ENCODE assay signal across 8 cellular contexts in the genomic region with DNA sequence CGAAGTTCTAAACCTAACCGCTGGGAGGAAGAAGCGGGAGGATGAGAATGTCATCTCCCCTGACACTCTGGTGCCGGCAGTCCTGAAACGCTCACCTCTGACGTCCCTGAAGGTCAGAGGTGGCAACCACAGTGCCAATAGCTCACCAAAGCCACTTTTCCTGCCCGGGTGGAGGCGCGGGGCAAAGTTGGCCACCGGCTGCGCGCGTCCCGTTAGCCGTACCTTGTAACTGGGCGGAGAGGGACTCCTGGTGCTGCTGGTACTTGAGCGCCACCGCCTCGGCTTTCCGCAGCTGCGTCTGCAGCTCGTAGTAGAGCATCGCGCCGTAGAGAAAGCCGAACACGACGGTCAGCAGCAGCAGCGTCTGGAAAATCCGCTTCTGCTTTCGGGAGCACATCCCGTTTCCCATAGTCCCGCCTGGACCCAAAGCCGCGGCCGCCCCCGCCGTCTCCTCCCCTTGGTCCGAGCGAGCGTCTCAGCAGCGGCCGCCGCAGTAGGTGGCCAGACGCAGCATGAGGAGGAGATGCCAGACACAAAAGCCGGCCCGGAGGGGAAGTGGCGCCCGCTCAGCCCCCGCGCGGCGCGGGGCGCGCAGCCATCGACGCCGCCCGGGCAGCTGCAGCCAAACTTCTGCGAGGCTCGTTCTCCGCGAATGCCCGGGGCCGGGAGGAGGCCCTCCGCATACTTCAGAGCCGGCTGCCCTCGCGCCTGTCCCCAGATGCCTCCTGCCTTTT. TPM values are rescaled to one million over a fixed set of nuclear protein-coding genes. Genes with fewer than 3 reads are reported as not detected.
DNase-seq lines count a peak whose midpoint lies in the region; ATAC-seq and TF ChIP-seq lines count a peak whose summit lies in the region.

No MANE protein-coding gene starts in this region.

- peak; percentile 5 for DNase-seq in DMS79 treated with DMSO at 0.1 percent for 48 hours (lab: John Stamatoyannopoulos, UW)
- no peak for DNase-seq in DMS79 (lab: John Stamatoyannopoulos, UW)
- peak; percentile 81 for DNase-seq in GM23338 (ENCODE audit: low spot score)
- peak; percentile 50 for DNase-seq in brain pericyte (ENCODE audit: low read depth, low spot score)
- no peak for DNase-seq in skeletal muscle cell (ENCODE audit: low read depth)

- TF ChIP-seq CTCF in GM23338 (conservative IDR thresholded peaks at IDR 0.05; ENCODE audit: low read depth in 2 of 2) = 0 out of 4 replicates have a peak, but pooled peaks of 1 of the 2 experiments have one; percentile 21

- no peaks in the 10 kb centered on the region for H3K27me3 ChIP-seq in GM23338 (ENCODE audit: insufficient read depth)

- H3K27ac Mint-ChIP-seq in GM23338 = peak overlapping the region; percentile 62; the same call in 1 of the 2 replicates

- H3K4me1 Mint-ChIP-seq in GM23338 = peaks cover 49% of the 10 kb centered on the region

- TF ChIP-seq RAD21 in Ishikawa (IDR thresholded peaks at IDR 0.05; ENCODE audit: low read depth) = peak; percentile 13; the same call in 1 of the 2 replicates

- peak; percentile 42 for ATAC-seq in GM23338
- peak; percentile 31 for ATAC-seq in SK-N-SH treated with all-trans-retinoic acid at 6 μM for 48 hours

- TF ChIP-seq EP300 in Ishikawa (IDR thresholded peaks at IDR 0.05; ENCODE audit: borderline replicate concordance) = no peak

- no peaks in the 10 kb centered on the region for H3K36me3 Mint-ChIP-seq in GM23338 (ENCODE audit: low read depth)

- H3F3A ChIP-seq in GM23338 (replicated peaks; ENCODE audit: low read depth) = no peaks in the 10 kb centered on the region; the same call in 1 of the 2 replicates

- peaks cover 53% of the 10 kb centered on the region for H3K4me1 ChIP-seq in GM23338 (ENCODE audit: insufficient read depth)

- H3K4me3 Mint-ChIP-seq in GM23338 = peak overlapping the region; percentile 88

- H3K4me2 ChIP-seq in GM23338 = peak overlapping the region; percentile 92

- H3K9me3 ChIP-seq in iPS-18c (ENCODE audit: control insufficient read depth, insufficient read depth, low read length) = no peaks in the 10 kb centered on the region

- H3K9me3 Mint-ChIP-seq in GM23338 = no peaks in the 10 kb centered on the region

- peak overlapping the region; percentile 84 for H2AFZ ChIP-seq in GM23338

- no peaks in the 10 kb centered on the region for H3K36me3 ChIP-seq in GM23338 (ENCODE audit: insufficient read depth)

- no peak overlapping the region for H3K27ac ChIP-seq in GM23338 (ENCODE audit: low read depth)

- peaks cover 7% of the 10 kb centered on the region; the same call in 1 of the 2 replicates for H4K20me1 ChIP-seq in GM23338 (replicated peaks; ENCODE audit: insufficient read depth)

- peaks cover 46% of the 10 kb centered on the region for H3K79me2 ChIP-seq in GM23338 (replicated peaks; ENCODE audit: insufficient read depth)

- H3K4me3 ChIP-seq in GM23338 (peak overlapping the region; percentile 79), iPS-18c (ENCODE audit: insufficient read depth, low read depth, low read length) (peak overlapping the region; percentile 89), skeletal muscle cell (ENCODE audit: low read depth, low read length) (peak overlapping the region; percentile 95)

- H3K27me3 Mint-ChIP-seq in GM23338 (ENCODE audit: insufficient read depth, low read depth, poor library complexity) = peaks cover 6% of the 10 kb centered on the region

- H3K9me2 ChIP-seq in GM23338 (ENCODE audit: insufficient read depth) = no peaks in the 10 kb centered on the region

TF ChIP-seq in GM23338, 12 proteins besides CTCF, POLR2A, EP300 and RAD21 (continues in another document):
- TF ChIP-seq, protein P1, sequence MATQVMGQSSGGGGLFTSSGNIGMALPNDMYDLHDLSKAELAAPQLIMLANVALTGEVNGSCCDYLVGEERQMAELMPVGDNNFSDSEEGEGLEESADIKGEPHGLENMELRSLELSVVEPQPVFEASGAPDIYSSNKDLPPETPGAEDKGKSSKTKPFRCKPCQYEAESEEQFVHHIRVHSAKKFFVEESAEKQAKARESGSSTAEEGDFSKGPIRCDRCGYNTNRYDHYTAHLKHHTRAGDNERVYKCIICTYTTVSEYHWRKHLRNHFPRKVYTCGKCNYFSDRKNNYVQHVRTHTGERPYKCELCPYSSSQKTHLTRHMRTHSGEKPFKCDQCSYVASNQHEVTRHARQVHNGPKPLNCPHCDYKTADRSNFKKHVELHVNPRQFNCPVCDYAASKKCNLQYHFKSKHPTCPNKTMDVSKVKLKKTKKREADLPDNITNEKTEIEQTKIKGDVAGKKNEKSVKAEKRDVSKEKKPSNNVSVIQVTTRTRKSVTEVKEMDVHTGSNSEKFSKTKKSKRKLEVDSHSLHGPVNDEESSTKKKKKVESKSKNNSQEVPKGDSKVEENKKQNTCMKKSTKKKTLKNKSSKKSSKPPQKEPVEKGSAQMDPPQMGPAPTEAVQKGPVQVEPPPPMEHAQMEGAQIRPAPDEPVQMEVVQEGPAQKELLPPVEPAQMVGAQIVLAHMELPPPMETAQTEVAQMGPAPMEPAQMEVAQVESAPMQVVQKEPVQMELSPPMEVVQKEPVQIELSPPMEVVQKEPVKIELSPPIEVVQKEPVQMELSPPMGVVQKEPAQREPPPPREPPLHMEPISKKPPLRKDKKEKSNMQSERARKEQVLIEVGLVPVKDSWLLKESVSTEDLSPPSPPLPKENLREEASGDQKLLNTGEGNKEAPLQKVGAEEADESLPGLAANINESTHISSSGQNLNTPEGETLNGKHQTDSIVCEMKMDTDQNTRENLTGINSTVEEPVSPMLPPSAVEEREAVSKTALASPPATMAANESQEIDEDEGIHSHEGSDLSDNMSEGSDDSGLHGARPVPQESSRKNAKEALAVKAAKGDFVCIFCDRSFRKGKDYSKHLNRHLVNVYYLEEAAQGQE (IDR thresholded peaks at IDR 0.05; ENCODE audit: unreplicated experiment) = no peak
- no peak for TF ChIP-seq POLR2AphosphoS5 (IDR thresholded peaks at IDR 0.05; ENCODE audit: low read depth)

TF ChIP-seq in Ishikawa, 13 proteins besides CTCF, POLR2A, EP300 and RAD21:
- TF ChIP-seq TCF12 (IDR thresholded peaks at IDR 0.05; ENCODE audit: low read depth) = peak; percentile 44; the same call in 1 of the 2 replicates
- no peak for TF ChIP-seq ZBTB7A (IDR thresholded peaks at IDR 0.05; ENCODE audit: low read depth)
- TF ChIP-seq EGR1 (IDR thresholded peaks at IDR 0.05) = peak; percentile 71; the same call in 1 of the 2 replicates
- no peak for TF ChIP-seq NFIC (IDR thresholded peaks at IDR 0.05)
- no peak for TF ChIP-seq CEBPB (IDR thresholded peaks at IDR 0.05)
- TF ChIP-seq YY1 (IDR thresholded peaks at IDR 0.05; ENCODE audit: low read depth) = 0 out of 2 replicates have a peak, but pooled peaks have one; percentile 12
- TF ChIP-seq CREB1 (IDR thresholded peaks at IDR 0.05; ENCODE audit: low read depth) = no peak
- TF ChIP-seq TEAD4 (IDR thresholded peaks at IDR 0.05) = no peak
- TF ChIP-seq, protein P2, sequence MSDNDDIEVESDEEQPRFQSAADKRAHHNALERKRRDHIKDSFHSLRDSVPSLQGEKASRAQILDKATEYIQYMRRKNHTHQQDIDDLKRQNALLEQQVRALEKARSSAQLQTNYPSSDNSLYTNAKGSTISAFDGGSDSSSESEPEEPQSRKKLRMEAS (IDR thresholded peaks at IDR 0.05) = peak; percentile 76
- no peak; the same call in 1 of the 2 replicates for TF ChIP-seq TAF1 (IDR thresholded peaks at IDR 0.05; ENCODE audit: low read depth)
- TF ChIP-seq FOXM1 (IDR thresholded peaks at IDR 0.05; ENCODE audit: borderline replicate concordance, low read depth) = no peak

TF ChIP-seq in SK-N-SH treated with all-trans-retinoic acid at 6 μM for 48 hours, 23 proteins besides CTCF, POLR2A, EP300 and RAD21 (continues in another document):
- TF ChIP-seq ARNTL (CRISPR knock-in tag; IDR thresholded peaks at IDR 0.05; ENCODE audit: borderline replicate concordance, low read depth) = no peak
- no peak for TF ChIP-seq SNAI2 (CRISPR knock-in tag; IDR thresholded peaks at IDR 0.05)
- TF ChIP-seq GLIS3 (CRISPR knock-in tag; IDR thresholded peaks at IDR 0.05) = no peak
- no peak for TF ChIP-seq PPARA (CRISPR knock-in tag; IDR thresholded peaks at IDR 0.05; ENCODE audit: borderline replicate concordance)
- no peak for TF ChIP-seq RARB (CRISPR knock-in tag; IDR thresholded peaks at IDR 0.05)
- no peak for TF ChIP-seq ESRRG (CRISPR knock-in tag; IDR thresholded peaks at IDR 0.05)
- TF ChIP-seq, protein P3, sequence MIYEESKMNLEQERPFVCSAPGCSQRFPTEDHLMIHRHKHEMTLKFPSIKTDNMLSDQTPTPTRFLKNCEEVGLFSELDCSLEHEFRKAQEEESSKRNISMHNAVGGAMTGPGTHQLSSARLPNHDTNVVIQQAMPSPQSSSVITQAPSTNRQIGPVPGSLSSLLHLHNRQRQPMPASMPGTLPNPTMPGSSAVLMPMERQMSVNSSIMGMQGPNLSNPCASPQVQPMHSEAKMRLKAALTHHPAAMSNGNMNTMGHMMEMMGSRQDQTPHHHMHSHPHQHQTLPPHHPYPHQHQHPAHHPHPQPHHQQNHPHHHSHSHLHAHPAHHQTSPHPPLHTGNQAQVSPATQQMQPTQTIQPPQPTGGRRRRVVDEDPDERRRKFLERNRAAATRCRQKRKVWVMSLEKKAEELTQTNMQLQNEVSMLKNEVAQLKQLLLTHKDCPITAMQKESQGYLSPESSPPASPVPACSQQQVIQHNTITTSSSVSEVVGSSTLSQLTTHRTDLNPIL (CRISPR knock-in tag; IDR thresholded peaks at IDR 0.05; ENCODE audit: low read depth) = no peak
- no peak for TF ChIP-seq ZNF70 (CRISPR knock-in tag; IDR thresholded peaks at IDR 0.05)
- no peak for TF ChIP-seq ZC3H10 (CRISPR knock-in tag; IDR thresholded peaks at IDR 0.05)
- no peak for TF ChIP-seq ISL1 (CRISPR knock-in tag; IDR thresholded peaks at IDR 0.05)
- TF ChIP-seq OSR1 (CRISPR knock-in tag; IDR thresholded peaks at IDR 0.05) = no peak
- TF ChIP-seq CSDC2 (CRISPR knock-in tag; IDR thresholded peaks at IDR 0.05) = no peak
- no peak for TF ChIP-seq ZFP30 (CRISPR knock-in tag; IDR thresholded peaks at IDR 0.05)
- TF ChIP-seq, protein P4, sequence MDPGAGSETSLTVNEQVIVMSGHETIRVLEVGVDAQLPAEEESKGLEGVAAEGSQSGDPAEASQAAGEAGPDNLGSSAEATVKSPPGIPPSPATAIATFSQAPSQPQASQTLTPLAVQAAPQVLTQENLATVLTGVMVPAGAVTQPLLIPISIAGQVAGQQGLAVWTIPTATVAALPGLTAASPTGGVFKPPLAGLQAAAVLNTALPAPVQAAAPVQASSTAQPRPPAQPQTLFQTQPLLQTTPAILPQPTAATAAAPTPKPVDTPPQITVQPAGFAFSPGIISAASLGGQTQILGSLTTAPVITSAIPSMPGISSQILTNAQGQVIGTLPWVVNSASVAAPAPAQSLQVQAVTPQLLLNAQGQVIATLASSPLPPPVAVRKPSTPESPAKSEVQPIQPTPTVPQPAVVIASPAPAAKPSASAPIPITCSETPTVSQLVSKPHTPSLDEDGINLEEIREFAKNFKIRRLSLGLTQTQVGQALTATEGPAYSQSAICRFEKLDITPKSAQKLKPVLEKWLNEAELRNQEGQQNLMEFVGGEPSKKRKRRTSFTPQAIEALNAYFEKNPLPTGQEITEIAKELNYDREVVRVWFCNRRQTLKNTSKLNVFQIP (CRISPR knock-in tag; IDR thresholded peaks at IDR 0.05; ENCODE audit: borderline replicate concordance, low read depth) = no peak

RNA-seq across cellular contexts. Expression of a gene that starts 0.7 kb away (rescaled TPM):
- total RNA-seq in GM23338 (2014; rRNA removed; shearing (Covaris generic)) = 34.4 and 40.5 TPM in 2 replicates
- 50.5 and 50.7 TPM in 2 replicates for polyA plus RNA-seq in GM23338 (2016; fragmentation: Nextera tagmentation; extraction: Ambion mirVana)

Comparison
In these comparisons a context has a peak if more than half of its experiments do, and no peak if none do; other contexts are left out.
1. DNase-seq: peak in DMS79 treated with DMSO at 0.1 percent for 48 hours (single experiment), GM23338 (single experiment) and brain pericyte (single experiment); none in DMS79 (single experiment) and skeletal muscle cell (single experiment).
2. Peak in every context shown above with its lines, with median percentiles within 50 percentile points of each other: H3K4me3 ChIP-seq.